Comparison of ENCODE assay signal across 18 cellular contexts in genomic region chr16:76527244-76527643, GRCh38.
"Had no signal": no experiment of that assay in that cellular context is flagged by ENCODE, and none has a peak within 500 bp of the region (broad histone marks: within the 10 kb centered on the region; RNA-seq: fewer than 3 reads in every experiment).

No MANE protein-coding gene starts in this region.

- DNase-seq: Kasumi-1, KG1, MM.1S, NCI-H1092 treated with DMSO at 0.1 percent for 48 hours, NCI-H1436, NCI-H1694 treated with DMSO at 0.1 percent for 48 hours, NCI-H1930, NCI-H2171, NCI-H226, NCI-H446, NCI-H510A, NCI-H526, Right ventricle myocardium superior, RPMI8226, SIG-M5, SK-N-SH, SW 1271, T-cell had no signal

- ATAC-seq: T-cell had no signal
